ENCODE assay signal across 9 cellular contexts in the genomic region with DNA sequence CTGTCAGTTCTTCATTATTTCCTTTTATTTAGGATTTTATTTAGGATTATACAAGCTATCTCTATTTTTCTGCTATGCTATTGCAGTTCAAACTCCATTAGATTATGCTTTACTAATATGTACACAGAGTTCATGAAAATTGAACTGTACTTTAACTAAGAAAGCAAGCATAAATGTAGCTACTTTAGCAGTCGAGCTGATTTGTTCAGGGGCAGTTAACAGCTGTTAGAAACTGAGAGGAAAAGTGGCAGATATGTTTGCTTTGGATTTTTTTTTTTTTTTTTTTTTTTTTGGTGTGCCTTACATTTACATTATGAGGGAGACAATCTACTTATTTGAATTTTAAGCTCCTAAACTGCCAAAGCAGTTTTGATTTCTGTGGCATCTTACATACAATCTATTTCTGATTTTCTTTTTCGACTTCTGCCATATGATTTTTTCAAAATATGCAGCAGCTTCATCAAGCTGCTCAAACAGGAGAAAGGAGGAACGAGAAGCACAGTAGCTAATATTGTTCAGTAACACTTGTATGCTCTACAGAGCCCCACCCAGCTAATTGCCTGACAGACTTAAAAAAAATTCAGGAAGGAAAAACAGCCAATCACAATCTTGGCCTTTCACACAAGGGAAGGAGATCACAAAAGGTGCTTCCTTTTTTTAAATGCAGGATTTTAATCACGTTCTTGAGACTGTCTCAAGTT.
A peak's percentile ranks its signal among the peaks of the same experiment; 100 is the strongest.
DNase-seq lines count a peak whose midpoint lies in the region; ATAC-seq and TF ChIP-seq lines count a peak whose summit lies in the region.
"Had no signal": no experiment of that assay in that cellular context is flagged by ENCODE, and none has a peak within 500 bp of the region (broad histone marks: within the 10 kb centered on the region; RNA-seq: fewer than 3 reads in every experiment).

No MANE protein-coding gene starts in this region.

- TF ChIP-seq POLR2A in GM18505 (IDR thresholded peaks at IDR 0.05; ENCODE audit: borderline replicate concordance, extremely low read depth, insufficient read depth, insufficient read length): no peak
- no peak for TF ChIP-seq POLR2A in transverse colon (IDR thresholded peaks at IDR 0.05)

- H3K9me3 ChIP-seq in A673 (ENCODE audit: low read depth, low read length, poor library complexity, severe bottlenecking): no peaks in the 10 kb centered on the region
- no peaks in the 10 kb centered on the region for H3K9me3 ChIP-seq in transverse colon

- DNase-seq in A673 (ENCODE audit: low spot score): peak; percentile 20
- DNase-seq in NCI-H2081 treated with DMSO at 0.1 percent for 48 hours (lab: John Stamatoyannopoulos, UW): peak; percentile 61
- no peak for DNase-seq in WTC11 (ENCODE audit: low spot score)
- DNase-seq in stimulated activated CD4-positive, alpha-beta T cell treated with anti-CD3 and anti-CD28 coated beads, Interleukin-4, amount 100 ng/mL, for 4 hours: no peak
- no peak for DNase-seq in transverse colon
- no peak for DNase-seq in NCI-H1930 (lab: John Stamatoyannopoulos, UW)
- DNase-seq: islet precursor cell had no signal

- WGBS in transverse colon (ENCODE audit: low coverage in 1 of 2), 2 donors: 22 to 28% methylated on average over 4 of the region's 4 CpGs

- CTCF ChIA-PET in A673 (lab: Charles Lee): interaction anchor here (0.7 to 1.6 kb wide), 2 partner anchors 228 to 315 kb away, joined by 3 to 4 read pairs; no protein-coding TSS in a partner anchor
- CTCF ChIA-PET in WTC11 (lab: Charles Lee): interaction anchor here (0.9 to 3.7 kb wide), 5 partner anchors 36 to 244 kb away, joined by 3 to 21 read pairs (median 7); no protein-coding TSS in a partner anchor

- H3K27me3 Mint-ChIP-seq in WTC11 (ENCODE audit: low read depth): no peaks in the 10 kb centered on the region

- no peak for TF ChIP-seq CTCF in A673 (conservative IDR thresholded peaks at IDR 0.05; ENCODE audit: low read depth, low read length)
- TF ChIP-seq CTCF in WTC11 (IDR thresholded peaks at IDR 0.05): no peak
- no peak for TF ChIP-seq CTCF in transverse colon (IDR thresholded peaks at IDR 0.05)

- no peak overlapping the region for H3K4me3 ChIP-seq in A673 (ENCODE audit: low read depth, low read length, poor library complexity, severe bottlenecking)
- H3K4me3 ChIP-seq in transverse colon: no peak overlapping the region

- peaks cover 47% of the 10 kb centered on the region for H3K4me1 Mint-ChIP-seq in WTC11

- no peaks in the 10 kb centered on the region for H3K9me3 Mint-ChIP-seq in WTC11

- TF ChIP-seq EP300 in transverse colon (IDR thresholded peaks at IDR 0.05; ENCODE audit: low read depth): no peak

- POLR2A ChIA-PET in A673 (lab: Charles Lee; ENCODE audit: low non-redundant PET): no interaction called here
- POLR2A ChIA-PET in WTC11 (lab: Charles Lee): interaction anchor here (0.6 to 0.7 kb wide), 2 partner anchors 27 to 599 kb away, joined by 4 read pairs; no protein-coding TSS in a partner anchor

- H3K36me3 Mint-ChIP-seq in WTC11: no peaks in the 10 kb centered on the region

- H3K4me1 ChIP-seq in A673 (ENCODE audit: insufficient read depth, low read length, poor library complexity, severe bottlenecking) (no peaks in the 10 kb centered on the region), transverse colon (peaks cover 0 to 15% (median 0%) of the 10 kb centered on the region in 4 donors)

- H3K4me3 Mint-ChIP-seq in WTC11: 0 out of 2 replicates have a peak overlapping the region, but pooled peaks have one; percentile 1

- ATAC-seq in GM21786 (IDR thresholded peaks at IDR 0.05; ENCODE audit: unreplicated experiment): peak; percentile 55
- peak; percentile 34; the same call in 1 of the 2 replicates for ATAC-seq in WTC11
- ATAC-seq in GM18505 (IDR thresholded peaks at IDR 0.05; ENCODE audit: unreplicated experiment): no peak

- in situ Hi-C loops in transverse colon (cut with MboI; ENCODE audit: low pct_ligation_motif_present in 1 of 4, low pct_unique_long_range_greater_than_20kb in 1 of 4, low sequenced_read_pairs in 3 of 4): no loop called here

- H3K27me3 ChIP-seq in A673 (replicated peaks; ENCODE audit: insufficient read depth, low read depth, low read length, poor library complexity) (no peaks in the 10 kb centered on the region), transverse colon (no peaks in the 10 kb centered on the region)

- no peaks in the 10 kb centered on the region for H3K36me3 ChIP-seq in A673 (ENCODE audit: insufficient read depth, low read length, poor library complexity, severe bottlenecking)
- no peaks in the 10 kb centered on the region for H3K36me3 ChIP-seq in transverse colon

- H3K27ac ChIP-seq in A673 (ENCODE audit: low read depth, low read length, poor library complexity, severe bottlenecking) (no peak overlapping the region), transverse colon (peak overlapping the region in 1 of 4 donors; percentile 14)

- H3K27ac Mint-ChIP-seq in WTC11: no peak overlapping the region

- intact Hi-C loops in A673 (cut with micrococcal nuclease; ENCODE audit: unreplicated experiment) (no loop called here), transverse colon (cut with DNase I; ENCODE audit: low total_unique reads) (no loop called here)

- BruUV-seq in A673 (replicated peaks; lab: Mats Ljungman, UMichigan): no TSS peak

TF ChIP-seq in WTC11, 78 proteins besides CTCF, POLR2A, EP300 and RAD21 (continues in another document):
- TF ChIP-seq ZNF425 (CRISPR knock-in tag; conservative IDR thresholded peaks at IDR 0.05) (no peak), SMAD3 (CRISPR knock-in tag; IDR thresholded peaks at IDR 0.05; ENCODE audit: borderline replicate concordance) (no peak), IRF2 (CRISPR knock-in tag; IDR thresholded peaks at IDR 0.05; ENCODE audit: borderline replicate concordance, low read depth) (no peak), USF2 (CRISPR knock-in tag; IDR thresholded peaks at IDR 0.05) (no peak)
- TF ChIP-seq, protein P1, sequence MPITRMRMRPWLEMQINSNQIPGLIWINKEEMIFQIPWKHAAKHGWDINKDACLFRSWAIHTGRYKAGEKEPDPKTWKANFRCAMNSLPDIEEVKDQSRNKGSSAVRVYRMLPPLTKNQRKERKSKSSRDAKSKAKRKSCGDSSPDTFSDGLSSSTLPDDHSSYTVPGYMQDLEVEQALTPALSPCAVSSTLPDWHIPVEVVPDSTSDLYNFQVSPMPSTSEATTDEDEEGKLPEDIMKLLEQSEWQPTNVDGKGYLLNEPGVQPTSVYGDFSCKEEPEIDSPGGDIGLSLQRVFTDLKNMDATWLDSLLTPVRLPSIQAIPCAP (CRISPR knock-in tag; IDR thresholded peaks at IDR 0.05): no peak
- TF ChIP-seq, protein P2, sequence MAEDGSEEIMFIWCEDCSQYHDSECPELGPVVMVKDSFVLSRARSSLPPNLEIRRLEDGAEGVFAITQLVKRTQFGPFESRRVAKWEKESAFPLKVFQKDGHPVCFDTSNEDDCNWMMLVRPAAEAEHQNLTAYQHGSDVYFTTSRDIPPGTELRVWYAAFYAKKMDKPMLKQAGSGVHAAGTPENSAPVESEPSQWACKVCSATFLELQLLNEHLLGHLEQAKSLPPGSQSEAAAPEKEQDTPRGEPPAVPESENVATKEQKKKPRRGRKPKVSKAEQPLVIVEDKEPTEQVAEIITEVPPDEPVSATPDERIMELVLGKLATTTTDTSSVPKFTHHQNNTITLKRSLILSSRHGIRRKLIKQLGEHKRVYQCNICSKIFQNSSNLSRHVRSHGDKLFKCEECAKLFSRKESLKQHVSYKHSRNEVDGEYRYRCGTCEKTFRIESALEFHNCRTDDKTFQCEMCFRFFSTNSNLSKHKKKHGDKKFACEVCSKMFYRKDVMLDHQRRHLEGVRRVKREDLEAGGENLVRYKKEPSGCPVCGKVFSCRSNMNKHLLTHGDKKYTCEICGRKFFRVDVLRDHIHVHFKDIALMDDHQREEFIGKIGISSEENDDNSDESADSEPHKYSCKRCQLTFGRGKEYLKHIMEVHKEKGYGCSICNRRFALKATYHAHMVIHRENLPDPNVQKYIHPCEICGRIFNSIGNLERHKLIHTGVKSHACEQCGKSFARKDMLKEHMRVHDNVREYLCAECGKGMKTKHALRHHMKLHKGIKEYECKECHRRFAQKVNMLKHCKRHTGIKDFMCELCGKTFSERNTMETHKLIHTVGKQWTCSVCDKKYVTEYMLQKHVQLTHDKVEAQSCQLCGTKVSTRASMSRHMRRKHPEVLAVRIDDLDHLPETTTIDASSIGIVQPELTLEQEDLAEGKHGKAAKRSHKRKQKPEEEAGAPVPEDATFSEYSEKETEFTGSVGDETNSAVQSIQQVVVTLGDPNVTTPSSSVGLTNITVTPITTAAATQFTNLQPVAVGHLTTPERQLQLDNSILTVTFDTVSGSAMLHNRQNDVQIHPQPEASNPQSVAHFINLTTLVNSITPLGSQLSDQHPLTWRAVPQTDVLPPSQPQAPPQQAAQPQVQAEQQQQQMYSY (CRISPR knock-in tag; IDR thresholded peaks at IDR 0.05): no peak

Comparison
In these comparisons a context has a peak if more than half of its experiments do, and no peak if none do; other contexts are left out.
1. DNase-seq: peak in A673 (single experiment) and NCI-H2081 treated with DMSO at 0.1 percent for 48 hours (single experiment); none in WTC11 (single experiment), stimulated activated CD4-positive, alpha-beta T cell treated with anti-CD3 and anti-CD28 coated beads, Interleukin-4, amount 100 ng/mL, for 4 hours (0 of 2), transverse colon (single experiment) and NCI-H1930 (0 of 2).